1 cellular context compared by ENCODE assay signal in the genomic region with DNA sequence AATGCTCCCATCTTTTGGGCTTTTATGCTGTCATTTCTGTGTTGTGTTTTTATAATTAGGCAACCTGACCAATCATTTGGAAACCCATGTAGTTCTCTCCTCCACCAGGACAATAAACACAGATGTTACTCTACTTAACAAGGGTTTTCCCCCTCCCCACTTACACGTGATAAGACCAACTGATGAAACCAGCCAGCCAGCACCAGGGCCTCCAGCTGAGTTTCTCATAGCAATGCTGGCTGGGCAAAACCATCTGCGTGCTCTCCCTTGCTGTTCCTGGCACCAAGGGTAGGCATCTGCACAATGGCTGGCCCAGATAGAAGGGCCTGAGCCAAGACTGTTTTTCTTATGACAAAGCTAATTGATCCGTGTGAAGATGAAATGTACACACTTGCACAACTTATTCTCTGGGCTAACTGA.
A peak's percentile ranks its signal among the peaks of the same experiment; 100 is the strongest.
TF ChIP-seq lines count a peak whose summit lies in the region.

No MANE protein-coding gene starts in this region.

TF ChIP-seq in GM12878, 131 proteins besides CTCF, POLR2A, EP300 and RAD21 (continued from another document and continues in another):
- TF ChIP-seq BHLHE40 (IDR thresholded peaks at IDR 0.05; ENCODE audit: borderline replicate concordance in 1 of 2, low read depth in 2 of 2, low read length in 1 of 2) (peak; percentile 97 to 99), TCF12 (IDR thresholded peaks at IDR 0.05; ENCODE audit: low read depth, low read length) (peak; percentile 97), SP1 (IDR thresholded peaks at IDR 0.05; ENCODE audit: low read depth, low read length) (no peak), IKZF2 (IDR thresholded peaks at IDR 0.05) (peak; percentile 89), KLF5 (IDR thresholded peaks at IDR 0.05; ENCODE audit: partially characterized antibody) (no peak), MXI1 (IDR thresholded peaks at IDR 0.05; ENCODE audit: low read depth, low read length) (peak; percentile 28; the same call in 1 of the 2 replicates), ZNF274 (IDR thresholded peaks at IDR 0.05; ENCODE audit: insufficient read depth, insufficient read length) (no peak), SREBF2 (IDR thresholded peaks at IDR 0.05; ENCODE audit: low read length) (no peak), HDAC6 (IDR thresholded peaks at IDR 0.05; ENCODE audit: unreplicated experiment) (no peak), ZNF384 (IDR thresholded peaks at IDR 0.05; ENCODE audit: borderline replicate concordance, low read depth, low read length) (no peak), CBX3 (IDR thresholded peaks at IDR 0.05; ENCODE audit: borderline replicate concordance, low read depth) (no peak), RAD51 (IDR thresholded peaks at IDR 0.05) (peak; percentile 84), MEF2B (IDR thresholded peaks at IDR 0.05; ENCODE audit: partially characterized antibody, poor library complexity, severe bottlenecking) (no peak), MTA3 (IDR thresholded peaks at IDR 0.05; ENCODE audit: borderline replicate concordance, low read length) (peak; percentile 89; the same call in 1 of the 2 replicates), BMI1 (IDR thresholded peaks at IDR 0.05; ENCODE audit: borderline replicate concordance) (peak; percentile 58), YBX1 (IDR thresholded peaks at IDR 0.05) (no peak), NR2C2 (IDR thresholded peaks at IDR 0.05; ENCODE audit: borderline replicate concordance, control insufficient read depth, insufficient read length, low read depth) (no peak), STAT3 (IDR thresholded peaks at IDR 0.05; ENCODE audit: low read depth, low read length) (no peak), ASH2L (IDR thresholded peaks at IDR 0.05; ENCODE audit: borderline replicate concordance, low read depth) (no peak), ZBED1 (IDR thresholded peaks at IDR 0.05; ENCODE audit: borderline replicate concordance) (peak; percentile 76; the same call in 1 of the 2 replicates), GABPA (IDR thresholded peaks at IDR 0.05; ENCODE audit: low read depth) (no peak), LARP7 (IDR thresholded peaks at IDR 0.05) (no peak), SMC3 (IDR thresholded peaks at IDR 0.05; ENCODE audit: borderline replicate concordance, low read length) (no peak), EZH2 (IDR thresholded peaks at IDR 0.05; ENCODE audit: borderline replicate concordance, control insufficient read depth, low read depth, low read length) (no peak), STAT1 (conservative IDR thresholded peaks at IDR 0.05) (no peak), CEBPB (IDR thresholded peaks at IDR 0.05; ENCODE audit: borderline replicate concordance in 1 of 2, low read depth in 2 of 2, low read length in 2 of 2) (peak in 1 of 2 experiments; percentile 61; a peak in 1 of 4 replicates), NFXL1 (IDR thresholded peaks at IDR 0.05; ENCODE audit: borderline replicate concordance) (peak; percentile 64; the same call in 1 of the 2 replicates), PML (IDR thresholded peaks at IDR 0.05; ENCODE audit: low read length) (0 out of 2 replicates have a peak, but pooled peaks have one; percentile 21), POLR2AphosphoS2 (IDR thresholded peaks at IDR 0.05; ENCODE audit: low read depth, low read length) (no peak), FOXM1 (IDR thresholded peaks at IDR 0.05; ENCODE audit: low read depth, low read length) (peak; percentile 93), SIN3A (IDR thresholded peaks at IDR 0.05; ENCODE audit: low read depth, low read length) (no peak), CBX5 (IDR thresholded peaks at IDR 0.05; ENCODE audit: low read depth) (0 out of 2 replicates have a peak, but pooled peaks have one; percentile 57), SMAD5 (IDR thresholded peaks at IDR 0.05; ENCODE audit: low read depth) (no peak), SMAD1 (IDR thresholded peaks at IDR 0.05; ENCODE audit: low read depth, partially characterized antibody) (no peak), FOXK2 (IDR thresholded peaks at IDR 0.05) (no peak)
- TF ChIP-seq, protein P1, sequence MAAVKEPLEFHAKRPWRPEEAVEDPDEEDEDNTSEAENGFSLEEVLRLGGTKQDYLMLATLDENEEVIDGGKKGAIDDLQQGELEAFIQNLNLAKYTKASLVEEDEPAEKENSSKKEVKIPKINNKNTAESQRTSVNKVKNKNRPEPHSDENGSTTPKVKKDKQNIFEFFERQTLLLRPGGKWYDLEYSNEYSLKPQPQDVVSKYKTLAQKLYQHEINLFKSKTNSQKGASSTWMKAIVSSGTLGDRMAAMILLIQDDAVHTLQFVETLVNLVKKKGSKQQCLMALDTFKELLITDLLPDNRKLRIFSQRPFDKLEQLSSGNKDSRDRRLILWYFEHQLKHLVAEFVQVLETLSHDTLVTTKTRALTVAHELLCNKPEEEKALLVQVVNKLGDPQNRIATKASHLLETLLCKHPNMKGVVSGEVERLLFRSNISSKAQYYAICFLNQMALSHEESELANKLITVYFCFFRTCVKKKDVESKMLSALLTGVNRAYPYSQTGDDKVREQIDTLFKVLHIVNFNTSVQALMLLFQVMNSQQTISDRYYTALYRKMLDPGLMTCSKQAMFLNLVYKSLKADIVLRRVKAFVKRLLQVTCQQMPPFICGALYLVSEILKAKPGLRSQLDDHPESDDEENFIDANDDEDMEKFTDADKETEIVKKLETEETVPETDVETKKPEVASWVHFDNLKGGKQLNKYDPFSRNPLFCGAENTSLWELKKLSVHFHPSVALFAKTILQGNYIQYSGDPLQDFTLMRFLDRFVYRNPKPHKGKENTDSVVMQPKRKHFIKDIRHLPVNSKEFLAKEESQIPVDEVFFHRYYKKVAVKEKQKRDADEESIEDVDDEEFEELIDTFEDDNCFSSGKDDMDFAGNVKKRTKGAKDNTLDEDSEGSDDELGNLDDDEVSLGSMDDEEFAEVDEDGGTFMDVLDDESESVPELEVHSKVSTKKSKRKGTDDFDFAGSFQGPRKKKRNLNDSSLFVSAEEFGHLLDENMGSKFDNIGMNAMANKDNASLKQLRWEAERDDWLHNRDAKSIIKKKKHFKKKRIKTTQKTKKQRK (IDR thresholded peaks at IDR 0.05; ENCODE audit: low read depth, low read length) = no peak
- TF ChIP-seq, protein P2, sequence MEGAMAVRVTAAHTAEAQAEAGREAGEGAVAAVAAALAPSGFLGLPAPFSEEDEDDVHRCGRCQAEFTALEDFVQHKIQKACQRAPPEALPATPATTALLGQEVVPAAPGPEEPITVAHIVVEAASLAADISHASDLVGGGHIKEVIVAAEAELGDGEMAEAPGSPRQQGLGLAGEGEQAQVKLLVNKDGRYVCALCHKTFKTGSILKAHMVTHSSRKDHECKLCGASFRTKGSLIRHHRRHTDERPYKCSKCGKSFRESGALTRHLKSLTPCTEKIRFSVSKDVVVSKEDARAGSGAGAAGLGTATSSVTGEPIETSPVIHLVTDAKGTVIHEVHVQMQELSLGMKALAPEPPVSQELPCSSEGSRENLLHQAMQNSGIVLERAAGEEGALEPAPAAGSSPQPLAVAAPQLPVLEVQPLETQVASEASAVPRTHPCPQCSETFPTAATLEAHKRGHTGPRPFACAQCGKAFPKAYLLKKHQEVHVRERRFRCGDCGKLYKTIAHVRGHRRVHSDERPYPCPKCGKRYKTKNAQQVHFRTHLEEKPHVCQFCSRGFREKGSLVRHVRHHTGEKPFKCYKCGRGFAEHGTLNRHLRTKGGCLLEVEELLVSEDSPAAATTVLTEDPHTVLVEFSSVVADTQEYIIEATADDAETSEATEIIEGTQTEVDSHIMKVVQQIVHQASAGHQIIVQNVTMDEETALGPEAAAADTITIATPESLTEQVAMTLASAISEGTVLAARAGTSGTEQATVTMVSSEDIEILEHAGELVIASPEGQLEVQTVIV (IDR thresholded peaks at IDR 0.05; ENCODE audit: borderline replicate concordance, partially characterized antibody) = no peak
- TF ChIP-seq, protein P3, sequence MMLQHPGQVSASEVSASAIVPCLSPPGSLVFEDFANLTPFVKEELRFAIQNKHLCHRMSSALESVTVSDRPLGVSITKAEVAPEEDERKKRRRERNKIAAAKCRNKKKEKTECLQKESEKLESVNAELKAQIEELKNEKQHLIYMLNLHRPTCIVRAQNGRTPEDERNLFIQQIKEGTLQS (IDR thresholded peaks at IDR 0.05; ENCODE audit: borderline replicate concordance, extremely low read depth, low read depth, low read length) = no peak
- TF ChIP-seq, protein P4, sequence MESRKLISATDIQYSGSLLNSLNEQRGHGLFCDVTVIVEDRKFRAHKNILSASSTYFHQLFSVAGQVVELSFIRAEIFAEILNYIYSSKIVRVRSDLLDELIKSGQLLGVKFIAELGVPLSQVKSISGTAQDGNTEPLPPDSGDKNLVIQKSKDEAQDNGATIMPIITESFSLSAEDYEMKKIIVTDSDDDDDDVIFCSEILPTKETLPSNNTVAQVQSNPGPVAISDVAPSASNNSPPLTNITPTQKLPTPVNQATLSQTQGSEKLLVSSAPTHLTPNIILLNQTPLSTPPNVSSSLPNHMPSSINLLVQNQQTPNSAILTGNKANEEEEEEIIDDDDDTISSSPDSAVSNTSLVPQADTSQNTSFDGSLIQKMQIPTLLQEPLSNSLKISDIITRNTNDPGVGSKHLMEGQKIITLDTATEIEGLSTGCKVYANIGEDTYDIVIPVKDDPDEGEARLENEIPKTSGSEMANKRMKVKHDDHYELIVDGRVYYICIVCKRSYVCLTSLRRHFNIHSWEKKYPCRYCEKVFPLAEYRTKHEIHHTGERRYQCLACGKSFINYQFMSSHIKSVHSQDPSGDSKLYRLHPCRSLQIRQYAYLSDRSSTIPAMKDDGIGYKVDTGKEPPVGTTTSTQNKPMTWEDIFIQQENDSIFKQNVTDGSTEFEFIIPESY (IDR thresholded peaks at IDR 0.05) = no peak
- TF ChIP-seq, protein P5, sequence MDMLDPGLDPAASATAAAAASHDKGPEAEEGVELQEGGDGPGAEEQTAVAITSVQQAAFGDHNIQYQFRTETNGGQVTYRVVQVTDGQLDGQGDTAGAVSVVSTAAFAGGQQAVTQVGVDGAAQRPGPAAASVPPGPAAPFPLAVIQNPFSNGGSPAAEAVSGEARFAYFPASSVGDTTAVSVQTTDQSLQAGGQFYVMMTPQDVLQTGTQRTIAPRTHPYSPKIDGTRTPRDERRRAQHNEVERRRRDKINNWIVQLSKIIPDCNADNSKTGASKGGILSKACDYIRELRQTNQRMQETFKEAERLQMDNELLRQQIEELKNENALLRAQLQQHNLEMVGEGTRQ (IDR thresholded peaks at IDR 0.05; ENCODE audit: borderline replicate concordance, low read depth, low read length) = no peak
- TF ChIP-seq, protein P6, sequence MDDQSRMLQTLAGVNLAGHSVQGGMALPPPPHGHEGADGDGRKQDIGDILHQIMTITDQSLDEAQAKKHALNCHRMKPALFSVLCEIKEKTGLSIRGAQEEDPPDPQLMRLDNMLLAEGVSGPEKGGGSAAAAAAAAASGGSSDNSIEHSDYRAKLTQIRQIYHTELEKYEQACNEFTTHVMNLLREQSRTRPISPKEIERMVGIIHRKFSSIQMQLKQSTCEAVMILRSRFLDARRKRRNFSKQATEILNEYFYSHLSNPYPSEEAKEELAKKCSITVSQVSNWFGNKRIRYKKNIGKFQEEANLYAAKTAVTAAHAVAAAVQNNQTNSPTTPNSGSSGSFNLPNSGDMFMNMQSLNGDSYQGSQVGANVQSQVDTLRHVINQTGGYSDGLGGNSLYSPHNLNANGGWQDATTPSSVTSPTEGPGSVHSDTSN (IDR thresholded peaks at IDR 0.05; ENCODE audit: insufficient replicate concordance, low read depth, low read length) = peak; percentile 51
- TF ChIP-seq, protein P7, sequence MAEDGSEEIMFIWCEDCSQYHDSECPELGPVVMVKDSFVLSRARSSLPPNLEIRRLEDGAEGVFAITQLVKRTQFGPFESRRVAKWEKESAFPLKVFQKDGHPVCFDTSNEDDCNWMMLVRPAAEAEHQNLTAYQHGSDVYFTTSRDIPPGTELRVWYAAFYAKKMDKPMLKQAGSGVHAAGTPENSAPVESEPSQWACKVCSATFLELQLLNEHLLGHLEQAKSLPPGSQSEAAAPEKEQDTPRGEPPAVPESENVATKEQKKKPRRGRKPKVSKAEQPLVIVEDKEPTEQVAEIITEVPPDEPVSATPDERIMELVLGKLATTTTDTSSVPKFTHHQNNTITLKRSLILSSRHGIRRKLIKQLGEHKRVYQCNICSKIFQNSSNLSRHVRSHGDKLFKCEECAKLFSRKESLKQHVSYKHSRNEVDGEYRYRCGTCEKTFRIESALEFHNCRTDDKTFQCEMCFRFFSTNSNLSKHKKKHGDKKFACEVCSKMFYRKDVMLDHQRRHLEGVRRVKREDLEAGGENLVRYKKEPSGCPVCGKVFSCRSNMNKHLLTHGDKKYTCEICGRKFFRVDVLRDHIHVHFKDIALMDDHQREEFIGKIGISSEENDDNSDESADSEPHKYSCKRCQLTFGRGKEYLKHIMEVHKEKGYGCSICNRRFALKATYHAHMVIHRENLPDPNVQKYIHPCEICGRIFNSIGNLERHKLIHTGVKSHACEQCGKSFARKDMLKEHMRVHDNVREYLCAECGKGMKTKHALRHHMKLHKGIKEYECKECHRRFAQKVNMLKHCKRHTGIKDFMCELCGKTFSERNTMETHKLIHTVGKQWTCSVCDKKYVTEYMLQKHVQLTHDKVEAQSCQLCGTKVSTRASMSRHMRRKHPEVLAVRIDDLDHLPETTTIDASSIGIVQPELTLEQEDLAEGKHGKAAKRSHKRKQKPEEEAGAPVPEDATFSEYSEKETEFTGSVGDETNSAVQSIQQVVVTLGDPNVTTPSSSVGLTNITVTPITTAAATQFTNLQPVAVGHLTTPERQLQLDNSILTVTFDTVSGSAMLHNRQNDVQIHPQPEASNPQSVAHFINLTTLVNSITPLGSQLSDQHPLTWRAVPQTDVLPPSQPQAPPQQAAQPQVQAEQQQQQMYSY (CRISPR knock-in tag; IDR thresholded peaks at IDR 0.05) = no peak
- TF ChIP-seq, protein P8, sequence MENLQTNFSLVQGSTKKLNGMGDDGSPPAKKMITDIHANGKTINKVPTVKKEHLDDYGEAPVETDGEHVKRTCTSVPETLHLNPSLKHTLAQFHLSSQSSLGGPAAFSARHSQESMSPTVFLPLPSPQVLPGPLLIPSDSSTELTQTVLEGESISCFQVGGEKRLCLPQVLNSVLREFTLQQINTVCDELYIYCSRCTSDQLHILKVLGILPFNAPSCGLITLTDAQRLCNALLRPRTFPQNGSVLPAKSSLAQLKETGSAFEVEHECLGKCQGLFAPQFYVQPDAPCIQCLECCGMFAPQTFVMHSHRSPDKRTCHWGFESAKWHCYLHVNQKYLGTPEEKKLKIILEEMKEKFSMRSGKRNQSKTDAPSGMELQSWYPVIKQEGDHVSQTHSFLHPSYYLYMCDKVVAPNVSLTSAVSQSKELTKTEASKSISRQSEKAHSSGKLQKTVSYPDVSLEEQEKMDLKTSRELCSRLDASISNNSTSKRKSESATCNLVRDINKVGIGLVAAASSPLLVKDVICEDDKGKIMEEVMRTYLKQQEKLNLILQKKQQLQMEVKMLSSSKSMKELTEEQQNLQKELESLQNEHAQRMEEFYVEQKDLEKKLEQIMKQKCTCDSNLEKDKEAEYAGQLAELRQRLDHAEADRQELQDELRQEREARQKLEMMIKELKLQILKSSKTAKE (IDR thresholded peaks at IDR 0.05; ENCODE audit: low read depth, poor library complexity, severe bottlenecking) = peak; percentile 81
